Comparison of ENCODE assay signal across 8 cellular contexts in the genomic region with DNA sequence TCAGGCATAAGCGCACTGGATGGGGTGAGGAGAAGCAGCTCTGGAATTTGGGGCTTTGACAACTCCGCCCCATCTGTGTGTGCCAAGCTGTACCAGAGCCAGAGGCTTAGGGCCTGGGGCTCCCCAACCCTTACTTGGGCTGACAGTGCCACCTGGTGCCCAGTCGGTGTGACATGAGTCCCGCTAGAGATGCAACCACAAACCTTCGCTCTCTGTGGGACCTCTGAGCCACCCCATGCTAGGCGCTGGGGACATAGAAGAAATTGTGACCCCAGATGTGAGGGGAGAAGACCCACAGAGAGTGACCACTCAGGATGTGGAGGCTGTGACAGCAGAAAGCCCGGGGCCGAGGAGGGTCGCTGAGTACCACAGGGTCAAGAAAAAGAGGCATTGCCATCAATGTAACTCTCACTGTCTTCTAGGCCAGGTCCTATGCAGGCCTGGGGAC. TPM values are rescaled to one million over a fixed set of nuclear protein-coding genes. Genes with fewer than 3 reads are reported as not detected.
DNase-seq lines count a peak whose midpoint lies in the region; ATAC-seq, FAIRE-seq and TF ChIP-seq lines count a peak whose summit lies in the region.

No MANE protein-coding gene starts in this region.

- H3K4me1 ChIP-seq in BLaER1 treated with 17β-estradiol and CSF1 and Interleukin-3, amounts not matched to agents 10 nM and 100 nM: peaks cover 30 to 37% (median 34%) of the 10 kb centered on the region in 10 experiments
- H3K4me1 ChIP-seq in ovary (ENCODE audit: insufficient read depth): peaks cover 35% of the 10 kb centered on the region
- H3K4me1 ChIP-seq in testis: peaks cover 46% of the 10 kb centered on the region

- H3K36me3 ChIP-seq in BLaER1 treated with 17β-estradiol and CSF1 and Interleukin-3, amounts not matched to agents 10 nM and 100 nM: no peaks in the 10 kb centered on the region
- H3K36me3 ChIP-seq in ovary (no peaks in the 10 kb centered on the region), testis (ENCODE audit: low read depth, missing control alignments) (no peaks in the 10 kb centered on the region)

- peak; percentile 78 to 79 for DNase-seq in SHP77 (lab: John Stamatoyannopoulos, UW)
- peak; percentile 64 for DNase-seq in activated effector memory CD4-positive, alpha-beta T cell treated with Interleukin-2 at 50 U/mL for 16 hours
- peak; percentile 68 to 88 for DNase-seq in frontal cortex (ENCODE audit: low spot score in 2 of 2)
- DNase-seq in ovary: peak; percentile 88 to 92 (median 90)
- DNase-seq in testis: peak; percentile 90

- H3K9ac ChIP-seq in BLaER1 treated with 17β-estradiol and CSF1 and Interleukin-3, amounts not matched to agents 10 nM and 100 nM: peak overlapping the region in 4 of 11 experiments; percentile 16 to 52 (median 30); a peak in 2 of 22 replicates

- H3K9me3 ChIP-seq in BLaER1 treated with 17β-estradiol and CSF1 and Interleukin-3, amounts not matched to agents 10 nM and 100 nM (replicated peaks in 1 of 11): no peaks in the 10 kb centered on the region
- H3K9me3 ChIP-seq in ovary (no peaks in the 10 kb centered on the region), testis (no peaks in the 10 kb centered on the region)

- no peak for FAIRE-seq in frontal cortex (lab: Jason Lieb, UNC)

- no peak overlapping the region for H3K4me3 ChIP-seq in BLaER1 treated with 17β-estradiol and CSF1 and Interleukin-3, amounts not matched to agents 10 nM and 100 nM
- H3K4me3 ChIP-seq in ovary: no peak overlapping the region
- H3K4me3 ChIP-seq in testis: no peak overlapping the region

- TF ChIP-seq RAD21 in Ishikawa (IDR thresholded peaks at IDR 0.05; ENCODE audit: low read depth): peak; percentile 97

- peak; percentile 24 for TF ChIP-seq POLR2A in ovary (IDR thresholded peaks at IDR 0.05)
- no peak for TF ChIP-seq POLR2A in testis (IDR thresholded peaks at IDR 0.05)

- H3K27ac ChIP-seq in BLaER1 treated with 17β-estradiol and CSF1 and Interleukin-3, amounts not matched to agents 10 nM and 100 nM: no peak overlapping the region; a peak in 2 of 22 replicates
- H3K27ac ChIP-seq in ovary (peak overlapping the region in 1 of 2 donors; percentile 78), testis (peak overlapping the region; percentile 77 to 83)

- 33 to 43% (median 35%) methylated on average over 9 of the region's 9 CpGs for WGBS in ovary, 3 donors
- 48 to 76% methylated on average over 6 to 9 of the region's 9 CpGs for WGBS in testis, 2 donors

- no peaks in the 10 kb centered on the region for H4K20me1 ChIP-seq in BLaER1 treated with 17β-estradiol and CSF1 and Interleukin-3, amounts not matched to agents 10 nM and 100 nM

- TF ChIP-seq CTCF in ovary (IDR thresholded peaks at IDR 0.05) (peak; percentile 66 to 95 (median 86)), testis (IDR thresholded peaks at IDR 0.05) (peak; percentile 74 to 88 (median 76))

- ATAC-seq in GM19328 (IDR thresholded peaks at IDR 0.05; ENCODE audit: unreplicated experiment): peak; percentile 55

- TF ChIP-seq EP300 in Ishikawa (IDR thresholded peaks at IDR 0.05; ENCODE audit: borderline replicate concordance): no peak
- TF ChIP-seq EP300 in ovary (IDR thresholded peaks at IDR 0.05): no peak

- no peaks in the 10 kb centered on the region for H3K27me3 ChIP-seq in BLaER1 treated with 17β-estradiol and CSF1 and Interleukin-3, amounts not matched to agents 10 nM and 100 nM
- H3K27me3 ChIP-seq in ovary (no peaks in the 10 kb centered on the region), testis (no peaks in the 10 kb centered on the region)

- intact Hi-C loops in ovary (cut with DNase I): loop anchor here (2.0 to 10.0 kb wide), 4 partner anchors 346 to 453 kb away; no protein-coding TSS in a partner anchor
- intact Hi-C loops in testis (cut with DNase I; ENCODE audit: low total_unique reads): loop anchor here (5.0 kb wide), 1 partner anchor 346 kb away; no protein-coding TSS in a partner anchor

- H3K4me2 ChIP-seq in BLaER1 treated with 17β-estradiol and CSF1 and Interleukin-3, amounts not matched to agents 10 nM and 100 nM: peak overlapping the region in 8 of 11 experiments; percentile 25 to 81 (median 46); a peak in 13 of 22 replicates

TF ChIP-seq in Ishikawa, 13 proteins besides CTCF, POLR2A, EP300 and RAD21:
- TF ChIP-seq EGR1 (IDR thresholded peaks at IDR 0.05) (no peak), MAX (IDR thresholded peaks at IDR 0.05) (no peak), TCF12 (IDR thresholded peaks at IDR 0.05; ENCODE audit: low read depth) (no peak), ZBTB7A (IDR thresholded peaks at IDR 0.05; ENCODE audit: low read depth) (no peak), CEBPB (IDR thresholded peaks at IDR 0.05) (no peak), TEAD4 (IDR thresholded peaks at IDR 0.05) (no peak), NFIC (IDR thresholded peaks at IDR 0.05) (no peak), TAF1 (IDR thresholded peaks at IDR 0.05; ENCODE audit: low read depth) (no peak), YY1 (IDR thresholded peaks at IDR 0.05; ENCODE audit: low read depth) (no peak), CREB1 (IDR thresholded peaks at IDR 0.05; ENCODE audit: low read depth) (no peak), FOXM1 (IDR thresholded peaks at IDR 0.05; ENCODE audit: borderline replicate concordance, low read depth) (no peak)
- TF ChIP-seq, protein P1, sequence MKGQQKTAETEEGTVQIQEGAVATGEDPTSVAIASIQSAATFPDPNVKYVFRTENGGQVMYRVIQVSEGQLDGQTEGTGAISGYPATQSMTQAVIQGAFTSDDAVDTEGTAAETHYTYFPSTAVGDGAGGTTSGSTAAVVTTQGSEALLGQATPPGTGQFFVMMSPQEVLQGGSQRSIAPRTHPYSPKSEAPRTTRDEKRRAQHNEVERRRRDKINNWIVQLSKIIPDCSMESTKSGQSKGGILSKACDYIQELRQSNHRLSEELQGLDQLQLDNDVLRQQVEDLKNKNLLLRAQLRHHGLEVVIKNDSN (IDR thresholded peaks at IDR 0.05): no peak
- TF ChIP-seq, protein P2, sequence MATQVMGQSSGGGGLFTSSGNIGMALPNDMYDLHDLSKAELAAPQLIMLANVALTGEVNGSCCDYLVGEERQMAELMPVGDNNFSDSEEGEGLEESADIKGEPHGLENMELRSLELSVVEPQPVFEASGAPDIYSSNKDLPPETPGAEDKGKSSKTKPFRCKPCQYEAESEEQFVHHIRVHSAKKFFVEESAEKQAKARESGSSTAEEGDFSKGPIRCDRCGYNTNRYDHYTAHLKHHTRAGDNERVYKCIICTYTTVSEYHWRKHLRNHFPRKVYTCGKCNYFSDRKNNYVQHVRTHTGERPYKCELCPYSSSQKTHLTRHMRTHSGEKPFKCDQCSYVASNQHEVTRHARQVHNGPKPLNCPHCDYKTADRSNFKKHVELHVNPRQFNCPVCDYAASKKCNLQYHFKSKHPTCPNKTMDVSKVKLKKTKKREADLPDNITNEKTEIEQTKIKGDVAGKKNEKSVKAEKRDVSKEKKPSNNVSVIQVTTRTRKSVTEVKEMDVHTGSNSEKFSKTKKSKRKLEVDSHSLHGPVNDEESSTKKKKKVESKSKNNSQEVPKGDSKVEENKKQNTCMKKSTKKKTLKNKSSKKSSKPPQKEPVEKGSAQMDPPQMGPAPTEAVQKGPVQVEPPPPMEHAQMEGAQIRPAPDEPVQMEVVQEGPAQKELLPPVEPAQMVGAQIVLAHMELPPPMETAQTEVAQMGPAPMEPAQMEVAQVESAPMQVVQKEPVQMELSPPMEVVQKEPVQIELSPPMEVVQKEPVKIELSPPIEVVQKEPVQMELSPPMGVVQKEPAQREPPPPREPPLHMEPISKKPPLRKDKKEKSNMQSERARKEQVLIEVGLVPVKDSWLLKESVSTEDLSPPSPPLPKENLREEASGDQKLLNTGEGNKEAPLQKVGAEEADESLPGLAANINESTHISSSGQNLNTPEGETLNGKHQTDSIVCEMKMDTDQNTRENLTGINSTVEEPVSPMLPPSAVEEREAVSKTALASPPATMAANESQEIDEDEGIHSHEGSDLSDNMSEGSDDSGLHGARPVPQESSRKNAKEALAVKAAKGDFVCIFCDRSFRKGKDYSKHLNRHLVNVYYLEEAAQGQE (IDR thresholded peaks at IDR 0.05; ENCODE audit: low read depth): no peak

RNA-seq across cellular contexts. Expression of gene FCHSD2, which starts 36.0 kb away (rescaled TPM):
- total RNA-seq in frontal cortex (57.9 TPM), ovary (10 to 100 TPM; 18.6 to 68.5 (median 53.8) TPM), testis (10 to 100 TPM; 65.9 to 69.6 TPM)
- polyA plus RNA-seq in ovary (10 to 100 TPM; 28.8 to 67.3 TPM), testis (ENCODE audit: insufficient read depth, low read depth, low replicate concordance) (44.0 TPM)

RNA-seq across cellular contexts. Expression of gene P2RY2, which starts 40.0 kb away (rescaled TPM):
- total RNA-seq in frontal cortex: not detected
- total RNA-seq in ovary: 1 to 10 TPM in 4 of 7 donors, under 1 TPM in 3; 0.48 to 1.6 (median 1.3) TPM
- polyA plus RNA-seq in ovary: 1 to 10 TPM in 1 of 2 donors, under 1 TPM in 1; 0.44 to 1.0 TPM
- total RNA-seq in testis: 1 to 10 TPM; 2.0 to 3.6 TPM
- polyA plus RNA-seq in testis (ENCODE audit: insufficient read depth, low read depth, low replicate concordance): 0.94 TPM

Comparison
In these comparisons a context has a peak if more than half of its experiments do, and no peak if none do; other contexts are left out.
1. H3K27ac ChIP-seq: peak in testis (2 of 2); none in BLaER1 treated with 17β-estradiol and CSF1 and Interleukin-3, amounts not matched to agents 10 nM and 100 nM (0 of 11).
2. Peak in every context shown above with its lines, with median percentiles within 50 percentile points of each other: DNase-seq.